8 cellular contexts compared by ENCODE assay signal in genomic region chr15:74396445-74397238, GRCh38. TPM values are rescaled to one million over a fixed set of nuclear protein-coding genes. Genes with fewer than 3 reads are reported as not detected.
DNase-seq lines count a peak whose midpoint lies in the region; ATAC-seq lines count a peak whose summit lies in the region.

No MANE protein-coding gene starts in this region.

- H2AK5ac ChIP-seq in neuronal stem cell (ENCODE audit: low read depth, low read length): peak overlapping the region; percentile 72

- H3K9ac ChIP-seq in Karpas-422 (ENCODE audit: low read length) (peak overlapping the region; percentile 61), neuronal stem cell (ENCODE audit: low read depth, low read length, poor library complexity) (no peak overlapping the region)

- no peak overlapping the region for H4K91ac ChIP-seq in neuronal stem cell (ENCODE audit: low read depth, low read length, poor library complexity)

- H2AFZ ChIP-seq in Karpas-422 (ENCODE audit: low read length): no peak overlapping the region
- peak overlapping the region; percentile 54 for H2AFZ ChIP-seq in neuronal stem cell (ENCODE audit: low read length)

- H3K9me3 ChIP-seq in Karpas-422 (ENCODE audit: low read length) (no peaks in the 10 kb centered on the region), neuronal stem cell (replicated peaks in 1 of 2; ENCODE audit: control insufficient read depth in 2 of 2, insufficient read depth in 1 of 2, low read depth in 1 of 2, low read length in 2 of 2) (peaks cover 0 to 2% of the 10 kb centered on the region in 2 donors)

- H3K36me3 ChIP-seq in Karpas-422 (ENCODE audit: insufficient read depth, low read length) (no peaks in the 10 kb centered on the region), neuronal stem cell (replicated peaks in 1 of 2; ENCODE audit: control insufficient read depth in 2 of 2, insufficient read depth in 2 of 2, low read length in 2 of 2) (no peaks in the 10 kb centered on the region)

- in situ Hi-C loops in Caki2 (cut with HindIII; ENCODE audit: low pct_unique_long_range_greater_than_20kb, low sequenced_read_pairs): no loop called here

- no peak overlapping the region for H4K8ac ChIP-seq in neuronal stem cell (ENCODE audit: low read depth, low read length)

- H4K20me1 ChIP-seq in Karpas-422 (ENCODE audit: insufficient read depth, low read depth, low read length): no peaks in the 10 kb centered on the region

- WGBS in neuronal stem cell (ENCODE audit: extremely low coverage in 2 of 2, insufficient read length in 2 of 2, insufficient replicate concordance in 1 of 2), 2 donors: no CpG with 5 or more reads among the region's 9 CpGs

- no peak overlapping the region for H2BK5ac ChIP-seq in neuronal stem cell (ENCODE audit: low read length)

- no peaks in the 10 kb centered on the region for H3K9me2 ChIP-seq in Karpas-422 (replicated peaks; ENCODE audit: insufficient read depth, low read length)

- H3K4me1 ChIP-seq in Karpas-422 (ENCODE audit: low read length) (peaks cover 81% of the 10 kb centered on the region), neuronal stem cell (ENCODE audit: control insufficient read depth in 2 of 2, insufficient read depth in 1 of 2, low read depth in 1 of 2, low read length in 2 of 2) (peaks cover 0 to 9% of the 10 kb centered on the region in 2 donors)

- no peak overlapping the region for H2BK12ac ChIP-seq in neuronal stem cell (ENCODE audit: low read length)

- no peaks in the 10 kb centered on the region for H3K79me1 ChIP-seq in neuronal stem cell (ENCODE audit: low read depth, low read length)

- H3K79me2 ChIP-seq in Karpas-422 (ENCODE audit: low read length): no peaks in the 10 kb centered on the region

- DNase-seq in Caki2 (ENCODE audit: low read depth): peak; percentile 43
- peak; percentile 81 for DNase-seq in Karpas-422
- DNase-seq in activated gamma-delta T cell treated with anti-CD3 and anti-CD28 coated beads, Interleukin-2, amount 50 U/mL, for 16 hours (ENCODE audit: low read depth): peak; percentile 39
- no peak for DNase-seq in neuronal stem cell (ENCODE audit: low spot score)
- no peak for DNase-seq in OCI-M2 (lab: John Stamatoyannopoulos, UW; ENCODE audit: unreplicated experiment)
- no peak for DNase-seq in AG08395 (ENCODE audit: low spot score)

- H3K14ac ChIP-seq in neuronal stem cell (ENCODE audit: low read length): no peak overlapping the region

- H3K27ac ChIP-seq in Karpas-422 (ENCODE audit: low read length) (peak overlapping the region; percentile 83), neuronal stem cell (replicated peaks; ENCODE audit: low read length) (no peak overlapping the region)

- H3K18ac ChIP-seq in neuronal stem cell (ENCODE audit: low read length): peak overlapping the region; percentile 5

- peak overlapping the region; percentile 65 for H2BK120ac ChIP-seq in neuronal stem cell (ENCODE audit: low read depth, low read length)

- no peak overlapping the region for H3K4ac ChIP-seq in neuronal stem cell (ENCODE audit: low read length)

- H3K27me3 ChIP-seq in Karpas-422 (ENCODE audit: low read length) (no peaks in the 10 kb centered on the region), neuronal stem cell (ENCODE audit: control insufficient read depth in 3 of 3, insufficient read depth in 3 of 3, low read depth in 1 of 3, low read length in 3 of 3) (peaks cover 0 to 61% (median 0%) of the 10 kb centered on the region in 3 experiments)

- H2BK15ac ChIP-seq in neuronal stem cell (ENCODE audit: low read length): peak overlapping the region; percentile 82

- H3K4me2 ChIP-seq in Karpas-422 (ENCODE audit: low read depth, low read length, poor library complexity, severe bottlenecking) (peak overlapping the region; percentile 53), neuronal stem cell (ENCODE audit: insufficient read depth, low read length, poor library complexity, severe bottlenecking) (no peak overlapping the region)

- H3K4me3 ChIP-seq in Karpas-422 (ENCODE audit: low read length) (peak overlapping the region; percentile 47), neuronal stem cell (ENCODE audit: low read length in 2 of 2) (no peak overlapping the region)

- no peak overlapping the region for H3K23ac ChIP-seq in neuronal stem cell (ENCODE audit: low read depth, low read length, poor library complexity)

- peak; percentile 36 for ATAC-seq in GM19395 (IDR thresholded peaks at IDR 0.05; ENCODE audit: unreplicated experiment)
- no peak for ATAC-seq in HG02763 (IDR thresholded peaks at IDR 0.05; ENCODE audit: unreplicated experiment)

RNA-seq across cellular contexts. Expression of gene CYP11A1, which starts 29.2 kb away (rescaled TPM):
- not detected in 2 replicates for total RNA-seq in Caki2 (2014; rRNA removed; shearing (Covaris generic); ENCODE audit: low replicate concordance)
- not detected in 2 replicates for total RNA-seq in Karpas-422 (2014; rRNA removed; shearing (Covaris generic); ENCODE audit: low replicate concordance)
- 0.77 TPM for polyA plus RNA-seq in neuronal stem cell (2013, experiment 1 of 2)
- polyA plus RNA-seq in neuronal stem cell (2013, experiment 2 of 2): 0.80 TPM

RNA-seq across cellular contexts. Expression of gene SEMA7A, which starts 37.1 kb away (rescaled TPM):
- 0.96 and 3.8 TPM in 2 replicates for total RNA-seq in Caki2 (2014; rRNA removed; shearing (Covaris generic); ENCODE audit: low replicate concordance)
- total RNA-seq in Karpas-422 (2014; rRNA removed; shearing (Covaris generic); ENCODE audit: low replicate concordance): 41.6 and 49.1 TPM in 2 replicates
- polyA plus RNA-seq in neuronal stem cell (2013, experiment 1 of 2): 10.3 TPM
- 10.3 TPM for polyA plus RNA-seq in neuronal stem cell (2013, experiment 2 of 2)

Comparison
In these comparisons a context has a peak if more than half of its experiments do, and no peak if none do; other contexts are left out.
1. DNase-seq: peak in Caki2 (single experiment), Karpas-422 (single experiment) and activated gamma-delta T cell treated with anti-CD3 and anti-CD28 coated beads, Interleukin-2, amount 50 U/mL, for 16 hours (single experiment); none in neuronal stem cell (single experiment), OCI-M2 (single experiment) and AG08395 (single experiment).